ENCODE assay signal across 9 cellular contexts in genomic region chr16:57998484-57998883, GRCh38. TPM values are rescaled to one million over a fixed set of nuclear protein-coding genes. Genes with fewer than 3 reads are reported as not detected.
A peak's percentile ranks its signal among the peaks of the same experiment; 100 is the strongest.
DNase-seq lines count a peak whose midpoint lies in the region; ATAC-seq and TF ChIP-seq lines count a peak whose summit lies in the region.
"Had no signal": no experiment of that assay in that cellular context is flagged by ENCODE, and none has a peak within 500 bp of the region (broad histone marks: within the 10 kb centered on the region; RNA-seq: fewer than 3 reads in every experiment).

No MANE protein-coding gene starts in this region.

- intact Hi-C loops in esophagus muscularis mucosa (cut with DNase I) = no loop called here

- H3F3A ChIP-seq in neural progenitor cell (ENCODE audit: low read depth) = peaks cover 20% of the 10 kb centered on the region

- H3K27me3 ChIP-seq in neural progenitor cell = no peaks in the 10 kb centered on the region
- no peaks in the 10 kb centered on the region for H3K27me3 ChIP-seq in esophagus muscularis mucosa

- H3K9me3 ChIP-seq in neural progenitor cell (ENCODE audit: low read depth) (no peaks in the 10 kb centered on the region), esophagus muscularis mucosa (no peaks in the 10 kb centered on the region)

- TF ChIP-seq EP300 in esophagus muscularis mucosa (IDR thresholded peaks at IDR 0.05) = no peak

- peaks cover 7% of the 10 kb centered on the region for H3K36me3 Mint-ChIP-seq in neural progenitor cell

- H3K4me1 ChIP-seq in neural progenitor cell = peaks cover 8% of the 10 kb centered on the region
- H3K4me1 ChIP-seq in esophagus muscularis mucosa = peaks cover 34 to 57% (median 43%) of the 10 kb centered on the region in 4 donors

- H3K9me3 Mint-ChIP-seq in neural progenitor cell = no peaks in the 10 kb centered on the region

- no peak for TF ChIP-seq CTCF in neural progenitor cell (IDR thresholded peaks at IDR 0.05)
- no peak for TF ChIP-seq CTCF in esophagus muscularis mucosa (IDR thresholded peaks at IDR 0.05)

- H3K4me3 ChIP-seq in neural progenitor cell (no peak overlapping the region), esophagus muscularis mucosa (peak overlapping the region in 1 of 4 donors; percentile 78)

- H3K27me3 Mint-ChIP-seq in neural progenitor cell (ENCODE audit: insufficient read depth, low read depth) = peaks cover 5% of the 10 kb centered on the region

- H3K27ac Mint-ChIP-seq in neural progenitor cell = no peak overlapping the region

- no peak for ATAC-seq in GM21723 (IDR thresholded peaks at IDR 0.05; ENCODE audit: unreplicated experiment)

- H3K36me3 ChIP-seq in neural progenitor cell (no peaks in the 10 kb centered on the region), esophagus muscularis mucosa (peaks cover 35 to 61% (median 56%) of the 10 kb centered on the region in 4 donors)

- no peak overlapping the region for H2AFZ ChIP-seq in neural progenitor cell (replicated peaks)

- H3K9ac ChIP-seq in neural progenitor cell = no peak overlapping the region

- H3K27ac ChIP-seq in neural progenitor cell = no peak overlapping the region
- peak overlapping the region in 2 of 4 donors; percentile 96 for H3K27ac ChIP-seq in esophagus muscularis mucosa (replicated peaks in 1 of 4)

- peaks cover 26% of the 10 kb centered on the region for H4K20me1 ChIP-seq in neural progenitor cell (ENCODE audit: low read depth)

- H3K79me2 ChIP-seq in neural progenitor cell (ENCODE audit: low read depth) = no peaks in the 10 kb centered on the region

- WGBS in esophagus muscularis mucosa = 73% methylated on average over 7 of the region's 8 CpGs

- H3K4me3 Mint-ChIP-seq in neural progenitor cell = peak overlapping the region; percentile 89

- no peak for TF ChIP-seq POLR2A in esophagus muscularis mucosa (IDR thresholded peaks at IDR 0.05; ENCODE audit: low read depth)

- H3K4me1 Mint-ChIP-seq in neural progenitor cell = peaks cover 28% of the 10 kb centered on the region

- H3K4me2 ChIP-seq in neural progenitor cell = no peak overlapping the region

- DNase-seq in CD1c-positive myeloid dendritic cell (ENCODE audit: extremely low spot score) = peak; percentile 50
- DNase-seq in SIG-M5 (lab: John Stamatoyannopoulos, UW) = peak; percentile 46
- DNase-seq in amniotic epithelial cell (ENCODE audit: low read depth) = peak; percentile 83
- no peak for DNase-seq in neural progenitor cell (ENCODE audit: low spot score)
- DNase-seq in mesenteric fat pad (ENCODE audit: low spot score) = no peak
- DNase-seq in esophagus muscularis mucosa (ENCODE audit: extremely low spot score) = no peak
- no peak for DNase-seq in NCI-H146 treated with DMSO at 0.1 percent for 48 hours (lab: John Stamatoyannopoulos, UW; ENCODE audit: unreplicated experiment)

RNA-seq across cellular contexts. Expression of gene ZNF319, which starts 2.0 kb away (rescaled TPM):
- 1.4 and 5.5 TPM in 2 replicates for total RNA-seq in neural progenitor cell (ENCODE audit: low replicate concordance)
- 7.5 TPM for total RNA-seq in mesenteric fat pad
- 10 to 100 TPM in 2 of 4 donors, 1 to 10 TPM in 2; 7.1 to 20.9 (median 12.8) TPM for total RNA-seq in esophagus muscularis mucosa

RNA-seq across cellular contexts. Expression of gene USB1, which starts 2.7 kb away (rescaled TPM):
- total RNA-seq in neural progenitor cell (ENCODE audit: low replicate concordance) (14.9 and 24.5 TPM in 2 replicates), mesenteric fat pad (40.8 TPM), esophagus muscularis mucosa (10 to 100 TPM; 31.5 to 51.1 (median 33.3) TPM)

RNA-seq across cellular contexts. Expression of gene MMP15, which starts 27.1 kb away (rescaled TPM):
- 7.2 and 26.0 TPM in 2 replicates for total RNA-seq in neural progenitor cell (ENCODE audit: low replicate concordance)
- 23.2 TPM for total RNA-seq in mesenteric fat pad
- total RNA-seq in esophagus muscularis mucosa = 10 to 100 TPM in 2 of 4 donors, 1 to 10 TPM in 2; 3.8 to 16.3 (median 8.7) TPM

RNA-seq across cellular contexts. Expression of gene CNGB1, which starts 27.6 kb away (rescaled TPM):
- total RNA-seq in neural progenitor cell (ENCODE audit: low replicate concordance) (not detected in 2 replicates), mesenteric fat pad (not detected), esophagus muscularis mucosa (under 1 TPM; under 0.01 to 0.97 (median 0.31) TPM)
- total RNA-seq: T-helper 1 cell treated with Interleukin-12 subunit alpha and Interleukin-12 subunit beta and Interleukin-4 antibody, amounts not matched to agents 30 ng/mL and 1 ng/mL, for 36 hours had no signal

Comparison
In these comparisons a context has a peak if more than half of its experiments do, and no peak if none do; other contexts are left out.
1. DNase-seq: peak in CD1c-positive myeloid dendritic cell (single experiment), SIG-M5 (single experiment) and amniotic epithelial cell (single experiment); none in neural progenitor cell (single experiment), mesenteric fat pad (single experiment), esophagus muscularis mucosa (single experiment) and NCI-H146 treated with DMSO at 0.1 percent for 48 hours (single experiment).